ENCODE assay signal across 9 cellular contexts in genomic region chrX:154735695-154736393, GRCh38. TPM values are rescaled to one million over a fixed set of nuclear protein-coding genes. Genes with fewer than 3 reads are reported as not detected.
DNase-seq lines count a peak whose midpoint lies in the region; ATAC-seq and TF ChIP-seq lines count a peak whose summit lies in the region.
"Had no signal": no experiment of that assay in that cellular context is flagged by ENCODE, and none has a peak within 500 bp of the region (broad histone marks: within the 10 kb centered on the region; RNA-seq: fewer than 3 reads in every experiment).

No MANE protein-coding gene starts in this region.

- peaks cover 82% of the 10 kb centered on the region for H3K4me1 ChIP-seq in CD8-positive, alpha-beta memory T cell (ENCODE audit: insufficient read depth, low read length)

- H3K4me3 ChIP-seq in CD8-positive, alpha-beta memory T cell (ENCODE audit: low read length), result no peak overlapping the region
- no peak overlapping the region for H3K4me3 ChIP-seq in fibroblast of villous mesenchyme (ENCODE audit: low read depth, low read length)

- TF ChIP-seq CTCF in fibroblast of villous mesenchyme (IDR thresholded peaks at IDR 0.05; ENCODE audit: insufficient read depth, low read depth, low read length) (no peak), GM13977 (IDR thresholded peaks at IDR 0.05; ENCODE audit: extremely low read depth, insufficient read depth, missing control alignments) (no peak)

- in situ Hi-C loops in GM13977 (cut with MboI; ENCODE audit: low pct_unique_long_range_greater_than_20kb, low sequenced_read_pairs, unreplicated experiment), result loop anchor here (25.0 kb wide), 1 partner anchor 149 kb away; the partner anchor contains the start of gene CTAG1A

- POLR2A ChIA-PET in CD8-positive, alpha-beta memory T cell (lab: Charles Lee), result no interaction called here
- POLR2A ChIA-PET in activated CD4-positive, alpha-beta memory T cell treated with anti-CD3 and anti-CD28 coated beads, Interleukin-2, amount 10 ng/mL, durations not matched to agents 7 days and 5 days (lab: Charles Lee), result interaction anchor here (0.7 to 3.1 kb wide), 2 partner anchors 11 to 16 kb away, joined by 3 to 13 read pairs; no protein-coding TSS in a partner anchor

- ATAC-seq in GM19463 (IDR thresholded peaks at IDR 0.05; ENCODE audit: unreplicated experiment) (no peak), HG03280 (IDR thresholded peaks at IDR 0.05; ENCODE audit: unreplicated experiment) (no peak)

- DNase-seq in CD8-positive, alpha-beta memory T cell, result no peak
- DNase-seq in activated CD4-positive, alpha-beta memory T cell treated with anti-CD3 and anti-CD28 coated beads, Interleukin-2, amount 10 ng/mL, durations not matched to agents 7 days and 5 days, result no peak
- peak; percentile 91 for DNase-seq in fibroblast of villous mesenchyme (ENCODE audit: low read depth)
- peak; percentile 85 for DNase-seq in posterior vena cava (ENCODE audit: low spot score)
- no peak for DNase-seq in GM13977 (ENCODE audit: low spot score)
- no peak for DNase-seq in nucleus accumbens (lab: John Stamatoyannopoulos, UW)
- DNase-seq: NCI-H1694 had no signal

- CTCF ChIA-PET in CD8-positive, alpha-beta memory T cell (lab: Charles Lee), result interaction anchor here (4.2 kb wide), 1 partner anchor 13 kb away, joined by 25 read pairs; no protein-coding TSS in a partner anchor
- CTCF ChIA-PET in activated CD4-positive, alpha-beta memory T cell treated with anti-CD3 and anti-CD28 coated beads, Interleukin-2, amount 10 ng/mL, durations not matched to agents 7 days and 5 days (lab: Charles Lee), result interaction anchor here (4.6 kb wide), 1 partner anchor 13 kb away, joined by 23 read pairs; no protein-coding TSS in a partner anchor

- no peaks in the 10 kb centered on the region for H3K27me3 ChIP-seq in CD8-positive, alpha-beta memory T cell (ENCODE audit: insufficient read depth, low read length, poor library complexity, severe bottlenecking)

- H3K27ac ChIP-seq in CD8-positive, alpha-beta memory T cell (ENCODE audit: low read depth, low read length), result no peak overlapping the region

- no peaks in the 10 kb centered on the region for H3K36me3 ChIP-seq in CD8-positive, alpha-beta memory T cell (ENCODE audit: insufficient read depth, low read length)

- H3K27ac Mint-ChIP-seq in CD8-positive, alpha-beta memory T cell, result peak overlapping the region; percentile 87 to 98 (median 93)
- peak overlapping the region; percentile 98 for H3K27ac Mint-ChIP-seq in activated CD4-positive, alpha-beta memory T cell treated with anti-CD3 and anti-CD28 coated beads, Interleukin-2, amount 10 ng/mL, durations not matched to agents 7 days and 5 days

- H3K36me3 Mint-ChIP-seq in CD8-positive, alpha-beta memory T cell, result peaks cover 0 to 8% (median 0%) of the 10 kb centered on the region in 3 donors
- peaks cover 28% of the 10 kb centered on the region for H3K36me3 Mint-ChIP-seq in activated CD4-positive, alpha-beta memory T cell treated with anti-CD3 and anti-CD28 coated beads, Interleukin-2, amount 10 ng/mL, durations not matched to agents 7 days and 5 days (ENCODE audit: low read depth)

- peaks cover 0 to 2% (median 0%) of the 10 kb centered on the region in 5 donors for H3K9me3 Mint-ChIP-seq in CD8-positive, alpha-beta memory T cell
- no peaks in the 10 kb centered on the region for H3K9me3 Mint-ChIP-seq in activated CD4-positive, alpha-beta memory T cell treated with anti-CD3 and anti-CD28 coated beads, Interleukin-2, amount 10 ng/mL, durations not matched to agents 7 days and 5 days

- peaks cover 0 to 1% of the 10 kb centered on the region in 2 donors for H3K27me3 Mint-ChIP-seq in CD8-positive, alpha-beta memory T cell
- H3K27me3 Mint-ChIP-seq in activated CD4-positive, alpha-beta memory T cell treated with anti-CD3 and anti-CD28 coated beads, Interleukin-2, amount 10 ng/mL, durations not matched to agents 7 days and 5 days, result no peaks in the 10 kb centered on the region

- H3K9me3 ChIP-seq in CD8-positive, alpha-beta memory T cell (ENCODE audit: low read length), result no peaks in the 10 kb centered on the region

- intact Hi-C loops in posterior vena cava (cut with DNase I), result no loop called here

- peaks cover 94 to 98% (median 97%) of the 10 kb centered on the region in 3 donors for H3K4me1 Mint-ChIP-seq in CD8-positive, alpha-beta memory T cell
- H3K4me1 Mint-ChIP-seq in activated CD4-positive, alpha-beta memory T cell treated with anti-CD3 and anti-CD28 coated beads, Interleukin-2, amount 10 ng/mL, durations not matched to agents 7 days and 5 days, result peaks cover 96% of the 10 kb centered on the region

- H3K4me3 Mint-ChIP-seq in CD8-positive, alpha-beta memory T cell, result peak overlapping the region; percentile 22 to 82 (median 66)
- peak overlapping the region; percentile 56 for H3K4me3 Mint-ChIP-seq in activated CD4-positive, alpha-beta memory T cell treated with anti-CD3 and anti-CD28 coated beads, Interleukin-2, amount 10 ng/mL, durations not matched to agents 7 days and 5 days

RNA-seq across cellular contexts. Expression of gene GAB3, which starts 15.0 kb away (rescaled TPM):
- total RNA-seq in CD8-positive, alpha-beta memory T cell, result 1 to 10 TPM; 6.2 to 6.7 TPM
- polyA plus RNA-seq in CD8-positive, alpha-beta memory T cell, result 11.9 TPM
- 10 to 100 TPM; 10.5 to 12.0 TPM for total RNA-seq in activated CD4-positive, alpha-beta memory T cell treated with anti-CD3 and anti-CD28 coated beads, Interleukin-2, amount 10 ng/mL, durations not matched to agents 7 days and 5 days
- 0.43 and 0.64 TPM in 2 replicates for total RNA-seq in fibroblast of villous mesenchyme
- total RNA-seq in posterior vena cava, result 1 to 10 TPM; 5.8 to 6.6 TPM

RNA-seq across cellular contexts. Expression of gene DKC1, which starts 26.8 kb away (rescaled TPM):
- 100 to 1,000 TPM; 214 to 219 TPM for total RNA-seq in CD8-positive, alpha-beta memory T cell
- 43.6 TPM for polyA plus RNA-seq in CD8-positive, alpha-beta memory T cell
- 10 to 100 TPM; 46.8 to 50.4 TPM for total RNA-seq in activated CD4-positive, alpha-beta memory T cell treated with anti-CD3 and anti-CD28 coated beads, Interleukin-2, amount 10 ng/mL, durations not matched to agents 7 days and 5 days
- total RNA-seq in fibroblast of villous mesenchyme (34.8 and 38.9 TPM in 2 replicates), posterior vena cava (10 to 100 TPM; 21.6 to 26.5 TPM)

Comparison
In these comparisons a context has a peak if more than half of its experiments do, and no peak if none do; other contexts are left out.
1. DNase-seq: peak in fibroblast of villous mesenchyme (single experiment) and posterior vena cava (single experiment); none in CD8-positive, alpha-beta memory T cell (0 of 5), activated CD4-positive, alpha-beta memory T cell treated with anti-CD3 and anti-CD28 coated beads, Interleukin-2, amount 10 ng/mL, durations not matched to agents 7 days and 5 days (single experiment), GM13977 (single experiment) and nucleus accumbens (0 of 56).